9 cellular contexts compared by ENCODE assay signal in the genomic region with DNA sequence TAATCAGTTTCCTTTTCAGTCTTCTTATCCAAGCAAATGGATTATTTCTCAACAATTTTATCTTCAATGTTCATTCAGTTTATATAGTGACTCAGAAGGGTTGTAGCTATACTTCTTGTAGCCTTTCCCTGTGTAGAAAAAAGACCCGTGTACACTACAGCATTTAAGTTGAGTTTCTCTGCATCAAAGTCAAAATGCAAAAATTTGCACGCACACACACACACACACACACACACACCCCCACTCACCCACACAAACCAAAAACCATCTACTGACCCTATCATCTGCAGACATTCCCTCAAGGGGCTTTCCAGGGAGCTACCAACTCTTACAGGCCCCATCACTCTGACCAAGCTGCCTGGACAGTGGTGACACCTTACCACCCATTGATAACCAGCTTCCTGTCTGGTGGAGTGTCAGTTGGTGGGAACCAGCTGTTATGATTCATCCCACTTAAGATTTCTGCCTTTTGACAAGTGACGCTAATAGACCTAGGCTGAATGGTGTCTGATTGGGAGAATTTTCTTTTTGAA. TPM values are rescaled to one million over a fixed set of nuclear protein-coding genes. Genes with fewer than 3 reads are reported as not detected.
DNase-seq lines count a peak whose midpoint lies in the region; ATAC-seq, FAIRE-seq and TF ChIP-seq lines count a peak whose summit lies in the region.
"Had no signal": no experiment of that assay in that cellular context is flagged by ENCODE, and none has a peak within 500 bp of the region (broad histone marks: within the 10 kb centered on the region; RNA-seq: fewer than 3 reads in every experiment).

No MANE protein-coding gene starts in this region.

- CTCF ChIA-PET in A673 (lab: Charles Lee), result no interaction called here
- CTCF ChIA-PET in PC-9 (lab: Charles Lee), result no interaction called here
- CTCF ChIA-PET in MCF 10A (lab: Yijun Ruan, JAX), result interaction anchor here (0.6 to 1.8 kb wide), 4 partner anchors 10 to 19 kb away, joined by 3 to 5 read pairs (median 4); no protein-coding TSS in a partner anchor

- peak; percentile 47 for FAIRE-seq in GM19239 (lab: Jason Lieb, UNC)

- H3K27me3 Mint-ChIP-seq in activated T-helper 2 cell treated with anti-CD3 and anti-CD28 coated beads, Interferon-gamma antibody, Interleukin-2, Interleukin-4, amounts not matched to agents 10 μg/mL and 5 μg/mL and 100 μg/mL, durations not matched to agents 14 hours and 24 hours and 36 hours (ENCODE audit: low read depth), result no peaks in the 10 kb centered on the region
- no peaks in the 10 kb centered on the region for H3K27me3 Mint-ChIP-seq in MCF 10A (ENCODE audit: insufficient read depth, unreplicated experiment)

- no peak overlapping the region for H3K27ac ChIP-seq in A673 (ENCODE audit: low read depth, low read length, poor library complexity, severe bottlenecking)
- H3K27ac ChIP-seq in PC-9, result no peak overlapping the region
- no peak overlapping the region for H3K27ac ChIP-seq in prostate gland

- peak overlapping the region; percentile 64 for H3K27ac Mint-ChIP-seq in activated T-helper 2 cell treated with anti-CD3 and anti-CD28 coated beads, Interferon-gamma antibody, Interleukin-2, Interleukin-4, amounts not matched to agents 10 μg/mL and 5 μg/mL and 100 μg/mL, durations not matched to agents 14 hours and 24 hours and 36 hours
- H3K27ac Mint-ChIP-seq in MCF 10A (ENCODE audit: low read depth, unreplicated experiment), result no peak overlapping the region
- H3K27ac Mint-ChIP-seq: stimulated activated naive CD8-positive, alpha-beta T cell treated with anti-CD3 and anti-CD28 coated beads, Interleukin-15, Interleukin-2, amounts not matched to agents 100 ng/mL and 50 ng/mL, for 24 hours had no signal

- peaks cover 11% of the 10 kb centered on the region for H3K4me1 Mint-ChIP-seq in activated T-helper 2 cell treated with anti-CD3 and anti-CD28 coated beads, Interferon-gamma antibody, Interleukin-2, Interleukin-4, amounts not matched to agents 10 μg/mL and 5 μg/mL and 100 μg/mL, durations not matched to agents 14 hours and 24 hours and 36 hours (ENCODE audit: low read depth)
- no peaks in the 10 kb centered on the region for H3K4me1 Mint-ChIP-seq in MCF 10A (ENCODE audit: insufficient read depth, unreplicated experiment)

- no peaks in the 10 kb centered on the region for H3K79me2 ChIP-seq in PC-9 (ENCODE audit: low read depth)

- H3K9me3 Mint-ChIP-seq in activated T-helper 2 cell treated with anti-CD3 and anti-CD28 coated beads, Interferon-gamma antibody, Interleukin-2, Interleukin-4, amounts not matched to agents 10 μg/mL and 5 μg/mL and 100 μg/mL, durations not matched to agents 14 hours and 24 hours and 36 hours, result peaks cover 4% of the 10 kb centered on the region
- H3K9me3 Mint-ChIP-seq in MCF 10A (ENCODE audit: unreplicated experiment), result no peaks in the 10 kb centered on the region
- H3K9me3 Mint-ChIP-seq: stimulated activated naive CD8-positive, alpha-beta T cell treated with anti-CD3 and anti-CD28 coated beads, Interleukin-15, Interleukin-2, amounts not matched to agents 100 ng/mL and 50 ng/mL, for 24 hours had no signal

- TF ChIP-seq POLR2A in prostate gland (IDR thresholded peaks at IDR 0.05), result no peak

- BruUV-seq in A673 (replicated peaks; lab: Mats Ljungman, UMichigan), result no TSS peak
- BruUV-seq in PC-9 (replicated peaks; lab: Mats Ljungman, UMichigan), result no TSS peak
- no TSS peak for BruUV-seq in MCF 10A (replicated peaks; lab: Mats Ljungman, UMichigan)

- H3K9me3 ChIP-seq in A673 (ENCODE audit: low read depth, low read length, poor library complexity, severe bottlenecking), result peaks cover 6% of the 10 kb centered on the region
- H3K9me3 ChIP-seq in PC-9 (ENCODE audit: insufficient read depth, low read depth), result 0 out of 2 replicates have a peak, but pooled peaks cover 5% of the 10 kb centered on the region
- no peaks in the 10 kb centered on the region for H3K9me3 ChIP-seq in prostate gland

- peaks cover 4% of the 10 kb centered on the region for H3K4me1 ChIP-seq in A673 (ENCODE audit: insufficient read depth, low read length, poor library complexity, severe bottlenecking)
- no peaks in the 10 kb centered on the region for H3K4me1 ChIP-seq in PC-9 (replicated peaks; ENCODE audit: insufficient read depth)
- H3K4me1 ChIP-seq in prostate gland (replicated peaks), result no peaks in the 10 kb centered on the region

- no peaks in the 10 kb centered on the region for H4K20me1 ChIP-seq in PC-9 (ENCODE audit: insufficient read depth)

- H3K36me3 ChIP-seq in A673 (ENCODE audit: insufficient read depth, low read length, poor library complexity, severe bottlenecking) (no peaks in the 10 kb centered on the region), PC-9 (ENCODE audit: low read depth) (no peaks in the 10 kb centered on the region), prostate gland (no peaks in the 10 kb centered on the region)

- POLR2A ChIA-PET in A673 (lab: Charles Lee; ENCODE audit: low non-redundant PET), result no interaction called here
- POLR2A ChIA-PET in PC-9 (lab: Charles Lee; ENCODE audit: unreplicated experiment), result no interaction called here
- POLR2A ChIA-PET in MCF 10A (lab: Yijun Ruan, JAX), result interaction anchor here (0.8 to 0.9 kb wide), 2 partner anchors 21 to 30 kb away, joined by 3 read pairs; no protein-coding TSS in a partner anchor

- DNase-seq in A673 (ENCODE audit: low spot score) (peak; percentile 58), GM19239 (ENCODE audit: insufficient read length, low spot score) (no peak), PC-9 (no peak), prostate gland (ENCODE audit: low spot score) (no peak), SKM-1 (lab: John Stamatoyannopoulos, UW; ENCODE audit: unreplicated experiment) (no peak), MCF 10A (ENCODE audit: unreplicated experiment) (no peak)
- DNase-seq in activated T-helper 2 cell treated with anti-CD3 and anti-CD28 coated beads, Interferon-gamma antibody, Interleukin-2, Interleukin-4, amounts not matched to agents 10 μg/mL and 5 μg/mL and 100 μg/mL, durations not matched to agents 14 hours and 24 hours and 36 hours (ENCODE audit: low spot score), result no peak

- H3K27me3 ChIP-seq in A673 (replicated peaks; ENCODE audit: insufficient read depth, low read depth, low read length, poor library complexity) (no peaks in the 10 kb centered on the region), PC-9 (ENCODE audit: insufficient read depth, low read depth) (no peaks in the 10 kb centered on the region), prostate gland (replicated peaks; ENCODE audit: insufficient read depth) (no peaks in the 10 kb centered on the region)

- TF ChIP-seq CTCF in A673 (conservative IDR thresholded peaks at IDR 0.05; ENCODE audit: low read depth, low read length) (no peak), PC-9 (conservative IDR thresholded peaks at IDR 0.05) (no peak), prostate gland (IDR thresholded peaks at IDR 0.05) (no peak), MCF 10A (IDR thresholded peaks at IDR 0.05; ENCODE audit: unreplicated experiment) (no peak)

- no peak overlapping the region for H3K4me3 ChIP-seq in A673 (ENCODE audit: low read depth, low read length, poor library complexity, severe bottlenecking)
- H3K4me3 ChIP-seq in PC-9, result no peak overlapping the region
- no peak overlapping the region for H3K4me3 ChIP-seq in prostate gland

- intact Hi-C loops in A673 (cut with micrococcal nuclease; ENCODE audit: unreplicated experiment), result no loop called here
- intact Hi-C loops in activated T-helper 2 cell treated with anti-CD3 and anti-CD28 coated beads, Interferon-gamma antibody, Interleukin-2, Interleukin-4, amounts not matched to agents 10 μg/mL and 5 μg/mL and 100 μg/mL, durations not matched to agents 14 hours and 24 hours and 36 hours (cut with micrococcal nuclease), result no loop called here
- intact Hi-C loops in PC-9 (cut with micrococcal nuclease; ENCODE audit: unreplicated experiment), result no loop called here
- intact Hi-C loops in prostate gland (cut with DNase I), result no loop called here
- intact Hi-C loops in MCF 10A (cut with micrococcal nuclease), result loop anchor here (5.0 kb wide), 1 partner anchor 38 kb away; no protein-coding TSS in a partner anchor

- 92% methylated on average over 3 of the region's 3 CpGs for WGBS in prostate gland

- H3K4me2 ChIP-seq in PC-9, result no peak overlapping the region

- H3K9me2 ChIP-seq in PC-9 (ENCODE audit: insufficient read depth), result 0 out of 2 replicates have a peak, but pooled peaks cover 9% of the 10 kb centered on the region

- no peak overlapping the region for H3K4me3 Mint-ChIP-seq in activated T-helper 2 cell treated with anti-CD3 and anti-CD28 coated beads, Interferon-gamma antibody, Interleukin-2, Interleukin-4, amounts not matched to agents 10 μg/mL and 5 μg/mL and 100 μg/mL, durations not matched to agents 14 hours and 24 hours and 36 hours (ENCODE audit: low read depth)
- H3K4me3 Mint-ChIP-seq in MCF 10A (ENCODE audit: unreplicated experiment), result no peak overlapping the region
- H3K4me3 Mint-ChIP-seq: stimulated activated naive CD8-positive, alpha-beta T cell treated with anti-CD3 and anti-CD28 coated beads, Interleukin-15, Interleukin-2, amounts not matched to agents 100 ng/mL and 50 ng/mL, for 24 hours had no signal

- ATAC-seq in HG03378 (IDR thresholded peaks at IDR 0.05; ENCODE audit: unreplicated experiment), result peak; percentile 92

- no peak overlapping the region for H2AFZ ChIP-seq in PC-9

- peaks cover 4% of the 10 kb centered on the region for H3K36me3 Mint-ChIP-seq in activated T-helper 2 cell treated with anti-CD3 and anti-CD28 coated beads, Interferon-gamma antibody, Interleukin-2, Interleukin-4, amounts not matched to agents 10 μg/mL and 5 μg/mL and 100 μg/mL, durations not matched to agents 14 hours and 24 hours and 36 hours (ENCODE audit: low read depth)
- no peaks in the 10 kb centered on the region for H3K36me3 Mint-ChIP-seq in MCF 10A (ENCODE audit: insufficient read depth, unreplicated experiment)

- H3F3A ChIP-seq in PC-9 (ENCODE audit: insufficient read depth, low read depth), result no peaks in the 10 kb centered on the region

RNA-seq across cellular contexts. Expression of gene ELL2, which starts 12.2 kb away (rescaled TPM):
- total RNA-seq in A673 (2021), result 7.5 and 12.0 TPM in 2 replicates
- total RNA-seq in activated T-helper 2 cell treated with anti-CD3 and anti-CD28 coated beads, Interferon-gamma antibody, Interleukin-2, Interleukin-4, amounts not matched to agents 10 μg/mL and 5 μg/mL and 100 μg/mL, durations not matched to agents 14 hours and 24 hours and 36 hours, result 124 and 135 TPM in 2 replicates
- 25.5 and 27.6 TPM in 2 replicates for total RNA-seq in PC-9 (2021)
- total RNA-seq in prostate gland, result 100 to 1,000 TPM in 1 of 2 donors, 10 to 100 TPM in 1; 80.0 to 104 TPM
- total RNA-seq in MCF 10A (2022), result 144 and 147 TPM in 2 replicates
